In the genomic region with DNA sequence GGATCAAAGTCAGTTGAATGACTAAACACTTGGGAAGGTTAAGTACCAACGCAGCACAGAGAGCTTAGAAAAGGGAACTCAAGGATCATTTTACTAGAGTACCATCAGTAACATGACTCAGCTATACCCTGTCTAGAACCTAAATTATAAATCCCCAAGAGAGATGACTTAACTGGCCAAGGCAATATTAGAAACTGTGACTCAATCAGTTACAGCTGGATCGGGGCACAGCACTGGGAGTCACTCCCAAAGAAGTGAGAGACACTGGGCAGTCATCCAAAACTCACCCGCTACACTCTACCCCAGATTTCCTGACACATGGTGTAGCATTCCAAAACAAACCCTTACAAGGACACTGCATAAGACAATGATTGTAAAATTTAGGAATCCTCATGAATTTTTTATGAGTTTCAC, we compare ENCODE assay signal across 1 cellular context.
TF ChIP-seq lines count a peak whose summit lies in the region.

No MANE protein-coding gene starts in this region.

TF ChIP-seq in K562, 482 proteins besides CTCF, POLR2A, EP300 and RAD21:
- TF ChIP-seq FOSL1 (tag; conservative IDR thresholded peaks at IDR 0.05) (peak; percentile 75), HDAC8 (tag; IDR thresholded peaks at IDR 0.05) (no peak), NFE2 (IDR thresholded peaks at IDR 0.05; ENCODE audit: low read depth) (peak; percentile 89), ELF4 (CRISPR knock-in tag; IDR thresholded peaks at IDR 0.05) (no peak), MEIS2 (IDR thresholded peaks at IDR 0.05; ENCODE audit: partially characterized antibody) (peak; percentile 39), DPF2 (IDR thresholded peaks at IDR 0.05) (0 out of 2 replicates have a peak, but pooled peaks have one; percentile 30), C11orf30 (IDR thresholded peaks at IDR 0.05; ENCODE audit: low read depth) (peak; percentile 85), RCOR1 (IDR thresholded peaks at IDR 0.05; ENCODE audit: borderline replicate concordance in 1 of 2, low read depth in 2 of 2, low read length in 2 of 2) (0 out of 4 replicates have a peak, but pooled peaks of 1 of the 2 experiments have one; percentile 14), PML (IDR thresholded peaks at IDR 0.05; ENCODE audit: low read length) (no peak), NFIC (IDR thresholded peaks at IDR 0.05) (peak; percentile 80), ARID1B (IDR thresholded peaks at IDR 0.05) (peak; percentile 38; the same call in 1 of the 2 replicates), NFE2L1 (tag; IDR thresholded peaks at IDR 0.05; ENCODE audit: borderline replicate concordance, low read depth) (peak; percentile 31; the same call in 1 of the 2 replicates), MAFG (tag; conservative IDR thresholded peaks at IDR 0.05) (peak; percentile 86), ZKSCAN8 (CRISPR knock-in tag; IDR thresholded peaks at IDR 0.05) (no peak), MAFK (IDR thresholded peaks at IDR 0.05; ENCODE audit: low read length) (peak; percentile 76), ATF7 (IDR thresholded peaks at IDR 0.05) (0 out of 2 replicates have a peak, but pooled peaks have one; percentile 17), ZNF316 (IDR thresholded peaks at IDR 0.05) (peak; percentile 82), NFRKB (IDR thresholded peaks at IDR 0.05; ENCODE audit: low read depth) (no peak), BACH1 (tag; IDR thresholded peaks at IDR 0.05) (peak; percentile 91), SPI1 (IDR thresholded peaks at IDR 0.05; ENCODE audit: borderline replicate concordance, low read depth, low read length) (peak; percentile 70; the same call in 1 of the 2 replicates), SMARCA4 (IDR thresholded peaks at IDR 0.05) (peak; percentile 32; the same call in 1 of the 2 replicates), CEBPG (CRISPR knock-in tag; IDR thresholded peaks at IDR 0.05) (no peak), CEBPG (tag; conservative IDR thresholded peaks at IDR 0.05 in 1 of 2, IDR thresholded peaks at IDR 0.05 in 1 of 2) (0 out of 4 replicates have a peak, but pooled peaks have one; percentile 28 to 29), JUN (IDR thresholded peaks at IDR 0.05; ENCODE audit: borderline replicate concordance, low read depth, low read length) (no peak), JUN (CRISPR knock-in tag; IDR thresholded peaks at IDR 0.05; ENCODE audit: borderline replicate concordance) (no peak), MAFF (IDR thresholded peaks at IDR 0.05; ENCODE audit: low read length) (peak; percentile 65; the same call in 1 of the 2 replicates), SMARCE1 (IDR thresholded peaks at IDR 0.05) (peak; percentile 37; the same call in 1 of the 2 replicates), JUND (IDR thresholded peaks at IDR 0.05; ENCODE audit: borderline replicate concordance, low read depth, low read length) (peak; percentile 39; the same call in 1 of the 2 replicates), JUND (tag; IDR thresholded peaks at IDR 0.05; ENCODE audit: borderline replicate concordance, low read depth, low read length) (no peak; the same call in 2 of the 3 replicates)
- TF ChIP-seq, protein P1, sequence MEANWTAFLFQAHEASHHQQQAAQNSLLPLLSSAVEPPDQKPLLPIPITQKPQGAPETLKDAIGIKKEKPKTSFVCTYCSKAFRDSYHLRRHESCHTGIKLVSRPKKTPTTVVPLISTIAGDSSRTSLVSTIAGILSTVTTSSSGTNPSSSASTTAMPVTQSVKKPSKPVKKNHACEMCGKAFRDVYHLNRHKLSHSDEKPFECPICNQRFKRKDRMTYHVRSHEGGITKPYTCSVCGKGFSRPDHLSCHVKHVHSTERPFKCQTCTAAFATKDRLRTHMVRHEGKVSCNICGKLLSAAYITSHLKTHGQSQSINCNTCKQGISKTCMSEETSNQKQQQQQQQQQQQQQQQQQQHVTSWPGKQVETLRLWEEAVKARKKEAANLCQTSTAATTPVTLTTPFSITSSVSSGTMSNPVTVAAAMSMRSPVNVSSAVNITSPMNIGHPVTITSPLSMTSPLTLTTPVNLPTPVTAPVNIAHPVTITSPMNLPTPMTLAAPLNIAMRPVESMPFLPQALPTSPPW (CRISPR knock-in tag; IDR thresholded peaks at IDR 0.05) = 0 out of 2 replicates have a peak, but pooled peaks have one; percentile 18
- TF ChIP-seq, protein P2, sequence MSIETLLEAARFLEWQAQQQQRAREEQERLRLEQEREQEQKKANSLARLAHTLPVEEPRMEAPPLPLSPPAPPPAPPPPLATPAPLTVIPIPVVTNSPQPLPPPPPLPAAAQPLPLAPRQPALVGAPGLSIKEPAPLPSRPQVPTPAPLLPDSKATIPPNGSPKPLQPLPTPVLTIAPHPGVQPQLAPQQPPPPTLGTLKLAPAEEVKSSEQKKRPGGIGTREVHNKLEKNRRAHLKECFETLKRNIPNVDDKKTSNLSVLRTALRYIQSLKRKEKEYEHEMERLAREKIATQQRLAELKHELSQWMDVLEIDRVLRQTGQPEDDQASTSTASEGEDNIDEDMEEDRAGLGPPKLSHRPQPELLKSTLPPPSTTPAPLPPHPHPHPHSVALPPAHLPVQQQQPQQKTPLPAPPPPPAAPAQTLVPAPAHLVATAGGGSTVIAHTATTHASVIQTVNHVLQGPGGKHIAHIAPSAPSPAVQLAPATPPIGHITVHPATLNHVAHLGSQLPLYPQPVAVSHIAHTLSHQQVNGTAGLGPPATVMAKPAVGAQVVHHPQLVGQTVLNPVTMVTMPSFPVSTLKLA (conservative IDR thresholded peaks at IDR 0.05) = 0 out of 4 replicates have a peak, but pooled peaks of 1 of the 2 experiments have one; percentile 21
- TF ChIP-seq, protein P3, sequence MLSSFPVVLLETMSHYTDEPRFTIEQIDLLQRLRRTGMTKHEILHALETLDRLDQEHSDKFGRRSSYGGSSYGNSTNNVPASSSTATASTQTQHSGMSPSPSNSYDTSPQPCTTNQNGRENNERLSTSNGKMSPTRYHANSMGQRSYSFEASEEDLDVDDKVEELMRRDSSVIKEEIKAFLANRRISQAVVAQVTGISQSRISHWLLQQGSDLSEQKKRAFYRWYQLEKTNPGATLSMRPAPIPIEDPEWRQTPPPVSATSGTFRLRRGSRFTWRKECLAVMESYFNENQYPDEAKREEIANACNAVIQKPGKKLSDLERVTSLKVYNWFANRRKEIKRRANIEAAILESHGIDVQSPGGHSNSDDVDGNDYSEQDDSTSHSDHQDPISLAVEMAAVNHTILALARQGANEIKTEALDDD (IDR thresholded peaks at IDR 0.05) = peak; percentile 90
- TF ChIP-seq, protein P4, sequence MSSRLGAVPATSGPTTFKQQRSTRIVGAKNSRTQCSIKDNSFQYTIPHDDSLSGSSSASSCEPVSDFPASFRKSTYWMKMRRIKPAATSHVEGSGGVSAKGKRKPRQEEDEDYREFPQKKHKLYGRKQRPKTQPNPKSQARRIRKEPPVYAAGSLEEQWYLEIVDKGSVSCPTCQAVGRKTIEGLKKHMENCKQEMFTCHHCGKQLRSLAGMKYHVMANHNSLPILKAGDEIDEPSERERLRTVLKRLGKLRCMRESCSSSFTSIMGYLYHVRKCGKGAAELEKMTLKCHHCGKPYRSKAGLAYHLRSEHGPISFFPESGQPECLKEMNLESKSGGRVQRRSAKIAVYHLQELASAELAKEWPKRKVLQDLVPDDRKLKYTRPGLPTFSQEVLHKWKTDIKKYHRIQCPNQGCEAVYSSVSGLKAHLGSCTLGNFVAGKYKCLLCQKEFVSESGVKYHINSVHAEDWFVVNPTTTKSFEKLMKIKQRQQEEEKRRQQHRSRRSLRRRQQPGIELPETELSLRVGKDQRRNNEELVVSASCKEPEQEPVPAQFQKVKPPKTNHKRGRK (tag; IDR thresholded peaks at IDR 0.05) = no peak
- TF ChIP-seq, protein P5, sequence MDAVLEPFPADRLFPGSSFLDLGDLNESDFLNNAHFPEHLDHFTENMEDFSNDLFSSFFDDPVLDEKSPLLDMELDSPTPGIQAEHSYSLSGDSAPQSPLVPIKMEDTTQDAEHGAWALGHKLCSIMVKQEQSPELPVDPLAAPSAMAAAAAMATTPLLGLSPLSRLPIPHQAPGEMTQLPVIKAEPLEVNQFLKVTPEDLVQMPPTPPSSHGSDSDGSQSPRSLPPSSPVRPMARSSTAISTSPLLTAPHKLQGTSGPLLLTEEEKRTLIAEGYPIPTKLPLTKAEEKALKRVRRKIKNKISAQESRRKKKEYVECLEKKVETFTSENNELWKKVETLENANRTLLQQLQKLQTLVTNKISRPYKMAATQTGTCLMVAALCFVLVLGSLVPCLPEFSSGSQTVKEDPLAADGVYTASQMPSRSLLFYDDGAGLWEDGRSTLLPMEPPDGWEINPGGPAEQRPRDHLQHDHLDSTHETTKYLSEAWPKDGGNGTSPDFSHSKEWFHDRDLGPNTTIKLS (IDR thresholded peaks at IDR 0.05; ENCODE audit: borderline replicate concordance, low read depth) = peak; percentile 23; the same call in 1 of the 2 replicates
- TF ChIP-seq, protein P6, sequence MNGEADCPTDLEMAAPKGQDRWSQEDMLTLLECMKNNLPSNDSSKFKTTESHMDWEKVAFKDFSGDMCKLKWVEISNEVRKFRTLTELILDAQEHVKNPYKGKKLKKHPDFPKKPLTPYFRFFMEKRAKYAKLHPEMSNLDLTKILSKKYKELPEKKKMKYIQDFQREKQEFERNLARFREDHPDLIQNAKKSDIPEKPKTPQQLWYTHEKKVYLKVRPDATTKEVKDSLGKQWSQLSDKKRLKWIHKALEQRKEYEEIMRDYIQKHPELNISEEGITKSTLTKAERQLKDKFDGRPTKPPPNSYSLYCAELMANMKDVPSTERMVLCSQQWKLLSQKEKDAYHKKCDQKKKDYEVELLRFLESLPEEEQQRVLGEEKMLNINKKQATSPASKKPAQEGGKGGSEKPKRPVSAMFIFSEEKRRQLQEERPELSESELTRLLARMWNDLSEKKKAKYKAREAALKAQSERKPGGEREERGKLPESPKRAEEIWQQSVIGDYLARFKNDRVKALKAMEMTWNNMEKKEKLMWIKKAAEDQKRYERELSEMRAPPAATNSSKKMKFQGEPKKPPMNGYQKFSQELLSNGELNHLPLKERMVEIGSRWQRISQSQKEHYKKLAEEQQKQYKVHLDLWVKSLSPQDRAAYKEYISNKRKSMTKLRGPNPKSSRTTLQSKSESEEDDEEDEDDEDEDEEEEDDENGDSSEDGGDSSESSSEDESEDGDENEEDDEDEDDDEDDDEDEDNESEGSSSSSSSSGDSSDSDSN (IDR thresholded peaks at IDR 0.05; ENCODE audit: borderline replicate concordance in 1 of 2, low read depth in 2 of 2, low read length in 2 of 2) = peak in 1 of 2 experiments; percentile 52; a peak in 1 of 4 replicates
- TF ChIP-seq, protein P7, sequence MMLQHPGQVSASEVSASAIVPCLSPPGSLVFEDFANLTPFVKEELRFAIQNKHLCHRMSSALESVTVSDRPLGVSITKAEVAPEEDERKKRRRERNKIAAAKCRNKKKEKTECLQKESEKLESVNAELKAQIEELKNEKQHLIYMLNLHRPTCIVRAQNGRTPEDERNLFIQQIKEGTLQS (IDR thresholded peaks at IDR 0.05) = peak; percentile 75
- TF ChIP-seq, protein P7 (CRISPR knock-in tag; conservative IDR thresholded peaks at IDR 0.05) = no peak
- TF ChIP-seq, protein P8, sequence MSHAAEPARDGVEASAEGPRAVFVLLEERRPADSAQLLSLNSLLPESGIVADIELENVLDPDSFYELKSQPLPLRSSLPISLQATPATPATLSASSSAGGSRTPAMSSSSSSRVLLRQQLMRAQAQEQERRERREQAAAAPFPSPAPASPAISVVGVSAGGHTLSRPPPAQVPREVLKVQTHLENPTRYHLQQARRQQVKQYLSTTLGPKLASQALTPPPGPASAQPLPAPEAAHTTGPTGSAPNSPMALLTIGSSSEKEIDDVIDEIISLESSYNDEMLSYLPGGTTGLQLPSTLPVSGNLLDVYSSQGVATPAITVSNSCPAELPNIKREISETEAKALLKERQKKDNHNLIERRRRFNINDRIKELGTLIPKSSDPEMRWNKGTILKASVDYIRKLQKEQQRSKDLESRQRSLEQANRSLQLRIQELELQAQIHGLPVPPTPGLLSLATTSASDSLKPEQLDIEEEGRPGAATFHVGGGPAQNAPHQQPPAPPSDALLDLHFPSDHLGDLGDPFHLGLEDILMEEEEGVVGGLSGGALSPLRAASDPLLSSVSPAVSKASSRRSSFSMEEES (CRISPR knock-in tag; IDR thresholded peaks at IDR 0.05) = no peak
TF ChIP-seq in K562: peak in this region for 26.
